In the genomic region with DNA sequence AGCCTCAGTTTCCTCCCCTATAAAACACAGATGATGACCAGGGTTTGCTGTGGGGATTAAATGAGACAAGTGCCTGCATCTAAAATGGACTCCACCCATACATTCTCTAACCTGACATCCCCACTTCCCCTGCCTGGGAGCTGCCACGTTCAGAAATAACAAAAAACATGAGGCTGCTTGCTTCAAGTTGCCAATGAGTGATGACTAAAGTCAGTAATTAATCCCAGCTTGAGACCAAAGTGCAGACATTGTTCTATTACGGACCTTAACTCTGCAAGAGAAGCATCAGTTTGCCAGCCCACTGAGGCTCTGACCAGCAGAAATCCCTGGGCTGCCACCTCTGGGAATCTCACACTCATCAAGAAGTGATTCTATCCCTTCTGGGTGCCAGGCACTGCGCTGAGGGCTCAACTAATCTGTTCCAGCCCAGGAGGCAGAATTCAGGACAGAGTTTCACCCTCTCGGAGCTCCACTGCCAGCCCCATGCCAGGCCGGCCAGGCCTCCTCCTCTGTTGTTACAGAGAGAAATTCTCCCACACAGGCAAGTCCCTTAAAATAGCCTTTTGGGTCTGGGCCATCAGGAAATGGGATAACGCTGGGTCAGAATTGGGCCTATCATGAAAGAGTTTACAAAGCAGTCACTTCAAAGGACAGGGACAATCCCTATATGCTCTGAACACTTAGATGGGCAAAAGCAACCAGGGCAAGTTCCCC, we compare ENCODE assay signal across 1 cellular context.
TF ChIP-seq lines count a peak whose summit lies in the region.

No MANE protein-coding gene starts in this region.

TF ChIP-seq in SK-N-SH, 30 proteins besides CTCF, POLR2A, EP300 and RAD21 (continued from another document):
- TF ChIP-seq REST (IDR thresholded peaks at IDR 0.05; ENCODE audit: low read depth, low read length) = no peak
- TF ChIP-seq JUND (IDR thresholded peaks at IDR 0.05) = no peak; the same call in 1 of the 2 replicates
- peak; percentile 41; the same call in 1 of the 2 replicates for TF ChIP-seq FOSL2 (IDR thresholded peaks at IDR 0.05; ENCODE audit: borderline replicate concordance, low read depth)
- no peak for TF ChIP-seq RCOR1 (IDR thresholded peaks at IDR 0.05; ENCODE audit: low read length)
- no peak for TF ChIP-seq TAF1 (IDR thresholded peaks at IDR 0.05; ENCODE audit: borderline replicate concordance, low read depth, low read length)
- TF ChIP-seq MXI1 (IDR thresholded peaks at IDR 0.05; ENCODE audit: low read depth, low read length) = 0 out of 2 replicates have a peak, but pooled peaks have one; percentile 35
- TF ChIP-seq TCF12 (IDR thresholded peaks at IDR 0.05) = peak; percentile 94
- TF ChIP-seq POLR2AphosphoS5 (IDR thresholded peaks at IDR 0.05; ENCODE audit: low read depth, low read length) = peak; percentile 58; the same call in 1 of the 2 replicates
- no peak for TF ChIP-seq NRF1 (IDR thresholded peaks at IDR 0.05; ENCODE audit: low read depth, low read length)
- no peak for TF ChIP-seq SMC3 (IDR thresholded peaks at IDR 0.05; ENCODE audit: low read depth, low read length)
- no peak for TF ChIP-seq MEF2A (IDR thresholded peaks at IDR 0.05; ENCODE audit: borderline replicate concordance, low read depth)
- TF ChIP-seq PBX3 (IDR thresholded peaks at IDR 0.05) = peak; percentile 84
- no peak for TF ChIP-seq EZH2phosphoT487 (IDR thresholded peaks at IDR 0.05; ENCODE audit: borderline replicate concordance, low read depth)
- no peak for TF ChIP-seq TEAD4 (IDR thresholded peaks at IDR 0.05; ENCODE audit: borderline replicate concordance, insufficient read depth)
- TF ChIP-seq YY1 (IDR thresholded peaks at IDR 0.05; ENCODE audit: low read depth) = peak; percentile 38; the same call in 1 of the 2 replicates
- TF ChIP-seq, protein P1, sequence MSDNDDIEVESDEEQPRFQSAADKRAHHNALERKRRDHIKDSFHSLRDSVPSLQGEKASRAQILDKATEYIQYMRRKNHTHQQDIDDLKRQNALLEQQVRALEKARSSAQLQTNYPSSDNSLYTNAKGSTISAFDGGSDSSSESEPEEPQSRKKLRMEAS (IDR thresholded peaks at IDR 0.05; ENCODE audit: low read depth) = peak; percentile 86; the same call in 1 of the 2 replicates
- TF ChIP-seq GABPA (IDR thresholded peaks at IDR 0.05; ENCODE audit: low read depth) = no peak
- TF ChIP-seq, protein P2, sequence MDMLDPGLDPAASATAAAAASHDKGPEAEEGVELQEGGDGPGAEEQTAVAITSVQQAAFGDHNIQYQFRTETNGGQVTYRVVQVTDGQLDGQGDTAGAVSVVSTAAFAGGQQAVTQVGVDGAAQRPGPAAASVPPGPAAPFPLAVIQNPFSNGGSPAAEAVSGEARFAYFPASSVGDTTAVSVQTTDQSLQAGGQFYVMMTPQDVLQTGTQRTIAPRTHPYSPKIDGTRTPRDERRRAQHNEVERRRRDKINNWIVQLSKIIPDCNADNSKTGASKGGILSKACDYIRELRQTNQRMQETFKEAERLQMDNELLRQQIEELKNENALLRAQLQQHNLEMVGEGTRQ (IDR thresholded peaks at IDR 0.05; ENCODE audit: borderline replicate concordance, low read depth, low read length) = no peak
- no peak for TF ChIP-seq RFX5 (IDR thresholded peaks at IDR 0.05; ENCODE audit: low read length)
- TF ChIP-seq USF1 (IDR thresholded peaks at IDR 0.05; ENCODE audit: borderline replicate concordance, low read depth) = no peak
- TF ChIP-seq FOXM1 (IDR thresholded peaks at IDR 0.05; ENCODE audit: low read depth) = no peak
- no peak for TF ChIP-seq CHD2 (IDR thresholded peaks at IDR 0.05; ENCODE audit: low read length, partially characterized antibody)
- no peak; the same call in 1 of the 2 replicates for TF ChIP-seq NFIC (IDR thresholded peaks at IDR 0.05; ENCODE audit: borderline replicate concordance)
- TF ChIP-seq SIN3A (IDR thresholded peaks at IDR 0.05; ENCODE audit: borderline replicate concordance, low read depth, low read length) = no peak
- TF ChIP-seq ELF1 (IDR thresholded peaks at IDR 0.05) = no peak
- no peak for TF ChIP-seq IRF3 (IDR thresholded peaks at IDR 0.05; ENCODE audit: low read depth, low read length)
- no peak for TF ChIP-seq GATA2 (CRISPR knock-in tag; IDR thresholded peaks at IDR 0.05)
- TF ChIP-seq RXRA (IDR thresholded peaks at IDR 0.05; ENCODE audit: borderline replicate concordance, low read depth) = no peak
